ENCODE assay signal across 8 cellular contexts in the genomic region with DNA sequence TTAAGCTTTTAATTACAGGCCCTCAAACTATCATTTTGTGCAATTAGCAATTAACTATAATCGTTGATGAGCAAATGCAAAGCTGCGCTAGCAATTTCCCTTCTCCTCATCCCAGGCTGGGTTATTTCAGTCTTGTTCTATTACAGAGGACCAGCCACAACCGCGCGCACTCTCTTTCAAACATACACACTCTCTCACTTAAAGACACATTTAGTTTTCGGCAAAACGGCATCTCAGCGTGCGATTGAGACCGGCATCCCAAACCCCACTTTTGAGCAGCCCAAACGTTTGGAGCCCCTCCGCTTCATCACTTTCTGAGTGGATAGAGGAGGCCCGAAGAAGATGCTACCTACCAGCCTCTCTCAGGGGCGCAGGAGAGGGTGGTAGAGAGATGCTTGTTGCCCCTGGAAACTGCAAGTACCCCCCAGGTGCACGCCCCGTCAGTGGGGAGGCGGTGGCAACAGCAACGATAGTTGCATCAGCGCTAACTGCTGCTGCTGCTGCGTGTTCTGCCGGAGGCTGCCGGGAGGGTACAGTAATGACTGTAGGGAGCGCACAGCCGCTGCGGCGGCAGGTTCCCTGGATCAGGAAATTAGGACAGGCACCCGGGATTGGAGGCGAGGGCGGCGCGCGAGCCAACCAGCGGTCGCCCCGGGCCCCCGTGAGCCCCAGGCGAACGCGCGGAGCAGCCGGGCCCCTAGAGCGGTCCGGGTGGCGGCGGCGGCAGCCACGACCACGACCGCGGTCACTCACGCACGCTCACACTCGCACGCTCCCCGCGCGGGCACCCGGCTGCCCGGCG. TPM values are rescaled to one million over a fixed set of nuclear protein-coding genes. Genes with fewer than 3 reads are reported as not detected.
A peak's percentile ranks its signal among the peaks of the same experiment; 100 is the strongest.
DNase-seq lines count a peak whose midpoint lies in the region; ATAC-seq, FAIRE-seq and TF ChIP-seq lines count a peak whose summit lies in the region.

No MANE protein-coding gene starts in this region.

- H3K27ac ChIP-seq in CD4-positive, CD25-positive, alpha-beta regulatory T cell (ENCODE audit: insufficient read depth, low read length, poor library complexity, severe bottlenecking): no peak overlapping the region
- H3K27ac ChIP-seq in temporal lobe (ENCODE audit: low read depth, low read length): peak overlapping the region; percentile 23

- peak overlapping the region; percentile 51 to 87 (median 81) for H3K4me3 Mint-ChIP-seq in CD4-positive, CD25-positive, alpha-beta regulatory T cell
- H3K4me3 Mint-ChIP-seq in natural killer cell treated with Interleukin-12 subunit alpha and Interleukin-12 subunit beta and Interleukin-15 and Interleukin-18, amount 100 ng/mL, for 72 hours: peak overlapping the region; percentile 89

- H3K27ac Mint-ChIP-seq in CD4-positive, CD25-positive, alpha-beta regulatory T cell: no peak overlapping the region
- peak overlapping the region; percentile 70 to 83 for H3K27ac Mint-ChIP-seq in natural killer cell treated with Interleukin-12 subunit alpha and Interleukin-12 subunit beta and Interleukin-15 and Interleukin-18, amount 100 ng/mL, for 72 hours

- H3K36me3 ChIP-seq in CD4-positive, CD25-positive, alpha-beta regulatory T cell (ENCODE audit: control insufficient read depth, insufficient read depth, low read length): no peaks in the 10 kb centered on the region

- H3K9me3 ChIP-seq in CD4-positive, CD25-positive, alpha-beta regulatory T cell (ENCODE audit: control insufficient read depth in 2 of 2, low read length in 2 of 2): no peaks in the 10 kb centered on the region

- TF ChIP-seq CTCF in fibroblast of the aortic adventitia (IDR thresholded peaks at IDR 0.05; ENCODE audit: insufficient read depth, low read length): peak; percentile 41

- ATAC-seq in CD4-positive, CD25-positive, alpha-beta regulatory T cell (ENCODE audit: low read depth in 2 of 2): peak; percentile 17 to 31
- peak; percentile 34 for ATAC-seq in GM21367 (IDR thresholded peaks at IDR 0.05; ENCODE audit: unreplicated experiment)
- ATAC-seq in natural killer cell treated with Interleukin-12 subunit alpha and Interleukin-12 subunit beta and Interleukin-15 and Interleukin-18, amount 100 ng/mL, for 72 hours: peak; percentile 80 to 85

- no peak overlapping the region for H3K4me3 ChIP-seq in CD4-positive, CD25-positive, alpha-beta regulatory T cell (ENCODE audit: low read depth, low read length)
- H3K4me3 ChIP-seq in fibroblast of the aortic adventitia (ENCODE audit: low read depth, low read length): peak overlapping the region; percentile 84

- H3K27me3 Mint-ChIP-seq in CD4-positive, CD25-positive, alpha-beta regulatory T cell: peaks cover 53% of the 10 kb centered on the region
- peaks cover 18 to 51% of the 10 kb centered on the region in 2 donors for H3K27me3 Mint-ChIP-seq in natural killer cell treated with Interleukin-12 subunit alpha and Interleukin-12 subunit beta and Interleukin-15 and Interleukin-18, amount 100 ng/mL, for 72 hours

- peaks cover 23% of the 10 kb centered on the region for H3K4me1 ChIP-seq in CD4-positive, CD25-positive, alpha-beta regulatory T cell (ENCODE audit: control insufficient read depth, insufficient read depth, low read length, poor library complexity, severe bottlenecking)

- peaks cover 0 to 5% (median 0%) of the 10 kb centered on the region in 7 donors for H3K9me3 Mint-ChIP-seq in CD4-positive, CD25-positive, alpha-beta regulatory T cell
- no peaks in the 10 kb centered on the region for H3K9me3 Mint-ChIP-seq in natural killer cell treated with Interleukin-12 subunit alpha and Interleukin-12 subunit beta and Interleukin-15 and Interleukin-18, amount 100 ng/mL, for 72 hours

- peak in 1 of 3 donors; percentile 16 for DNase-seq in CD4-positive, CD25-positive, alpha-beta regulatory T cell
- DNase-seq in HTR-8/SVneo (ENCODE audit: insufficient read length, low spot score) (peak; percentile 66), NOMO-1 treated with DMSO at 0.1 percent for 48 hours (lab: John Stamatoyannopoulos, UW; ENCODE audit: unreplicated experiment) (peak; percentile 35), fibroblast of the aortic adventitia (ENCODE audit: low read depth) (peak; percentile 84)
- DNase-seq in activated T-helper 9 cell treated with anti-CD3 and anti-CD28 coated beads, Interleukin-2, amount 50 U/mL, for 16 hours (ENCODE audit: low read depth): peak; percentile 58
- peak; percentile 74 for DNase-seq in natural killer cell treated with Interleukin-12 subunit alpha and Interleukin-12 subunit beta and Interleukin-15 and Interleukin-18, amount 100 ng/mL, for 72 hours (ENCODE audit: low spot score)

- peak; percentile 84 for FAIRE-seq in HTR-8/SVneo (lab: Jason Lieb, UNC)

- H3K4me1 Mint-ChIP-seq in CD4-positive, CD25-positive, alpha-beta regulatory T cell: peaks cover 0 to 20% (median 4%) of the 10 kb centered on the region in 4 donors
- H3K4me1 Mint-ChIP-seq in natural killer cell treated with Interleukin-12 subunit alpha and Interleukin-12 subunit beta and Interleukin-15 and Interleukin-18, amount 100 ng/mL, for 72 hours (ENCODE audit: low read depth in 2 of 2): peaks cover 10 to 22% of the 10 kb centered on the region in 2 donors

- peaks cover 23% of the 10 kb centered on the region for H3K27me3 ChIP-seq in CD4-positive, CD25-positive, alpha-beta regulatory T cell (ENCODE audit: control insufficient read depth, insufficient read depth, low read length)

- no peaks in the 10 kb centered on the region for H3K36me3 Mint-ChIP-seq in CD4-positive, CD25-positive, alpha-beta regulatory T cell
- no peaks in the 10 kb centered on the region for H3K36me3 Mint-ChIP-seq in natural killer cell treated with Interleukin-12 subunit alpha and Interleukin-12 subunit beta and Interleukin-15 and Interleukin-18, amount 100 ng/mL, for 72 hours

RNA-seq across cellular contexts. Expression of gene VLDLR, which starts 0.5 kb away (rescaled TPM):
- total RNA-seq in CD4-positive, CD25-positive, alpha-beta regulatory T cell: not detected
- polyA plus RNA-seq in CD4-positive, CD25-positive, alpha-beta regulatory T cell: not detected
- 12.7 and 41.3 TPM in 2 replicates for total RNA-seq in fibroblast of the aortic adventitia (ENCODE audit: low replicate concordance)
- 10 to 100 TPM in 1 of 2 donors, 1 to 10 TPM in 1; 5.9 to 20.3 TPM for total RNA-seq in natural killer cell treated with Interleukin-12 subunit alpha and Interleukin-12 subunit beta and Interleukin-15 and Interleukin-18, amount 100 ng/mL, for 72 hours
- 50.4 TPM for total RNA-seq in temporal lobe

Comparison
In these comparisons a context has a peak if more than half of its experiments do, and no peak if none do; other contexts are left out.
1. ATAC-seq: peak in every context shown above with its lines; median percentile 82 in natural killer cell treated with Interleukin-12 subunit alpha and Interleukin-12 subunit beta and Interleukin-15 and Interleukin-18, amount 100 ng/mL, for 72 hours; 34 in GM21367; 24 in CD4-positive, CD25-positive, alpha-beta regulatory T cell.
2. H3K27ac Mint-ChIP-seq: peak in natural killer cell treated with Interleukin-12 subunit alpha and Interleukin-12 subunit beta and Interleukin-15 and Interleukin-18, amount 100 ng/mL, for 72 hours (2 of 2); none in CD4-positive, CD25-positive, alpha-beta regulatory T cell (0 of 3).